13 cellular contexts compared by ENCODE assay signal in the genomic region with DNA sequence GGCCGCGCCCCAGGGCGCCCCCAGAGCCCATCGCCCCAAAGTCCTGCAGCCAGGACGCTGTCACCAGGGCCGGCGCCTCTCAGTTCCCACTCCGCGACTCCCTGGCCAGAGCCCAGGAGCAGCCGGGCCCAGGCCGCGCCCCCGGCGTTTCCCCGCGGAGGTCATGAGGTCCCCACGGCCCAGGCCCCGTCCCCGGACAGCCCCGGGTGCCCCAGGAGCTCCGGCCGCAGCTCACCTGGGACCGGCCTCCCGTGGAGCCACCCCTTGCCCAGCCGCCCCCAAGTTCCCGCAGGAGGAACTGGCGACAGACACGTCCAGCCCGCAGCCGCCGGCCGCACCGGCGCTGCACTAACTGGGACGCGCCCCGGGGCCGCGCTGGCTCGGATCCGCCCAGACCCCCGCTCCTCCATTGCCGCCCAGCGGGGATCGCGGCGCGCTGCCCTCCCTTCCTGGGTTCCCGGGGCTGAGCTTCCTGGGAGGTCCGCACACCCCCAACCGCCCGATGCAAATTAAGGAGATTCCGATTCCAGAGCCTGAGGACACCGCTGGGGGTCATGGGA. TPM values are rescaled to one million over a fixed set of nuclear protein-coding genes. Genes with fewer than 3 reads are reported as not detected.
A peak's percentile ranks its signal among the peaks of the same experiment; 100 is the strongest.
DNase-seq lines count a peak whose midpoint lies in the region; ATAC-seq, FAIRE-seq and TF ChIP-seq lines count a peak whose summit lies in the region.
"Had no signal": no experiment of that assay in that cellular context is flagged by ENCODE, and none has a peak within 500 bp of the region (broad histone marks: within the 10 kb centered on the region; RNA-seq: fewer than 3 reads in every experiment).

No MANE protein-coding gene starts in this region.

- POLR2A ChIA-PET in endothelial cell of umbilical vein (lab: Charles Lee): no interaction called here

- H3K27ac ChIP-seq in endothelial cell of umbilical vein (ENCODE audit: insufficient read depth, low read depth, low read length) (no peak overlapping the region), stomach (peak overlapping the region in 2 of 5 donors; percentile 3 to 9)
- H3K27ac ChIP-seq: 22Rv1 had no signal

- H3K4me1 ChIP-seq in endothelial cell of umbilical vein (ENCODE audit: control insufficient read depth, extremely low read depth, insufficient read depth, low read length) (no peaks in the 10 kb centered on the region), stomach (peaks cover 6 to 11% (median 7%) of the 10 kb centered on the region in 4 donors)

- no peaks in the 10 kb centered on the region for H3K79me2 ChIP-seq in endothelial cell of umbilical vein (ENCODE audit: control insufficient read depth, insufficient read depth, low read length)

- no peak overlapping the region for H3K27ac Mint-ChIP-seq in mesothelial cell of epicardium
- no peak overlapping the region for H3K27ac Mint-ChIP-seq in effector memory CD8-positive, alpha-beta T cell

- H4K20me1 ChIP-seq in endothelial cell of umbilical vein (replicated peaks; ENCODE audit: control insufficient read depth, extremely low read depth, insufficient read depth, low read length): no peaks in the 10 kb centered on the region

- WGBS in stomach, 5 donors: 3 to 18% (median 10%) methylated on average over 23 to 54 of the region's 54 CpGs

- intact Hi-C loops in endothelial cell of umbilical vein (cut with micrococcal nuclease) (no loop called here), stomach (cut with DNase I; ENCODE audit: low total_unique reads) (no loop called here)

- ATAC-seq in effector memory CD8-positive, alpha-beta T cell (replicated peaks): no peak

- H3K9me3 ChIP-seq in endothelial cell of umbilical vein (replicated peaks; ENCODE audit: control insufficient read depth, insufficient read depth, low read length): no peaks in the 10 kb centered on the region
- peaks cover 0 to 12% (median 7%) of the 10 kb centered on the region in 4 donors for H3K9me3 ChIP-seq in stomach

- H3K27me3 Mint-ChIP-seq in mesothelial cell of epicardium (ENCODE audit: low read depth): peaks cover 15% of the 10 kb centered on the region
- H3K27me3 Mint-ChIP-seq in effector memory CD8-positive, alpha-beta T cell: peaks cover 55 to 83% of the 10 kb centered on the region in 2 donors

- no peak overlapping the region for H2AFZ ChIP-seq in endothelial cell of umbilical vein (ENCODE audit: low read depth, low read length)

- no peaks in the 10 kb centered on the region for H3K9me1 ChIP-seq in endothelial cell of umbilical vein (replicated peaks; ENCODE audit: control insufficient read depth, extremely low read depth, insufficient read depth, low read length)

- H3K36me3 Mint-ChIP-seq in mesothelial cell of epicardium: no peaks in the 10 kb centered on the region
- no peaks in the 10 kb centered on the region for H3K36me3 Mint-ChIP-seq in effector memory CD8-positive, alpha-beta T cell (ENCODE audit: insufficient read depth)

- TF ChIP-seq CTCF in endothelial cell of umbilical vein (IDR thresholded peaks at IDR 0.05; ENCODE audit: extremely low read depth in 1 of 2, insufficient read depth in 1 of 2, low read depth in 1 of 2, low read length in 2 of 2): no peak
- TF ChIP-seq CTCF in mesothelial cell of epicardium (IDR thresholded peaks at IDR 0.05; ENCODE audit: unreplicated experiment): no peak
- TF ChIP-seq CTCF in stomach (IDR thresholded peaks at IDR 0.05): no peak

- H3K27me3 ChIP-seq in endothelial cell of umbilical vein (ENCODE audit: control insufficient read depth in 2 of 2, insufficient read depth in 2 of 2, low read length in 2 of 2) (peaks cover 10 to 15% of the 10 kb centered on the region in 2 experiments), stomach (peaks cover 0 to 61% (median 14%) of the 10 kb centered on the region in 3 donors)

- dilution Hi-C loops in endothelial cell of umbilical vein (cut with MboI; ENCODE audit: extremely low pct_ligation_motif_present, low sequenced_read_pairs): no loop called here

- H3K4me1 Mint-ChIP-seq in mesothelial cell of epicardium: no peaks in the 10 kb centered on the region
- peaks cover 0 to 2% of the 10 kb centered on the region in 2 donors for H3K4me1 Mint-ChIP-seq in effector memory CD8-positive, alpha-beta T cell (ENCODE audit: low read depth in 2 of 2)

- no peak overlapping the region for H3K9ac ChIP-seq in endothelial cell of umbilical vein (replicated peaks; ENCODE audit: extremely low read depth, insufficient read depth, low read length)

- no peak for TF ChIP-seq POLR2A in endothelial cell of umbilical vein (IDR thresholded peaks at IDR 0.05; ENCODE audit: low read depth, low read length)
- no peak for TF ChIP-seq POLR2A in stomach (IDR thresholded peaks at IDR 0.05)

- no peak for FAIRE-seq in endothelial cell of umbilical vein (lab: Jason Lieb, UNC)

- TF ChIP-seq EP300 in stomach (IDR thresholded peaks at IDR 0.05): no peak

- H3K36me3 ChIP-seq in endothelial cell of umbilical vein (ENCODE audit: control insufficient read depth in 2 of 2, extremely low read depth in 1 of 2, insufficient read depth in 2 of 2, low read length in 2 of 2) (no peaks in the 10 kb centered on the region), stomach (no peaks in the 10 kb centered on the region)

- peaks cover 32% of the 10 kb centered on the region for H3K9me3 Mint-ChIP-seq in mesothelial cell of epicardium
- peaks cover 0 to 3% of the 10 kb centered on the region in 2 donors for H3K9me3 Mint-ChIP-seq in effector memory CD8-positive, alpha-beta T cell

- no TSS peak for BruUV-seq in endothelial cell of umbilical vein (replicated peaks; lab: Mats Ljungman, UMichigan)

- H3K4me3 ChIP-seq in endothelial cell of umbilical vein (replicated peaks in 1 of 3; ENCODE audit: insufficient read depth in 1 of 3, low read depth in 1 of 3, low read length in 3 of 3) (no peak overlapping the region), stomach (peak overlapping the region; percentile 33 to 51 (median 38))

- CTCF ChIA-PET in endothelial cell of umbilical vein (lab: Charles Lee): no interaction called here

- peak overlapping the region; percentile 58 for H3K4me3 Mint-ChIP-seq in mesothelial cell of epicardium
- peak overlapping the region in 1 of 2 donors; percentile 53 for H3K4me3 Mint-ChIP-seq in effector memory CD8-positive, alpha-beta T cell

- DNase-seq in DMS 273 (lab: John Stamatoyannopoulos, UW; ENCODE audit: unreplicated experiment): peak; percentile 67
- no peak for DNase-seq in DMS 273 treated with DMSO at 0.1 percent for 48 hours (lab: John Stamatoyannopoulos, UW)
- DNase-seq in endothelial cell of umbilical vein (ENCODE audit: low read depth, low spot score): no peak
- DNase-seq in mesothelial cell of epicardium (ENCODE audit: low spot score in 2 of 2, unreplicated experiment in 2 of 2): no peak
- no peak for DNase-seq in stomach
- DNase-seq in cerebellar cortex (ENCODE audit: low spot score): no peak
- no peak for DNase-seq in effector memory CD8-positive, alpha-beta T cell
- DNase-seq in dedifferentiated amniotic fluid mesenchymal stem cell (ENCODE audit: extremely low spot score): no peak
- DNase-seq: effector CD4-positive, alpha-beta T cell; NCI-H1105 had no signal

- H3K4me2 ChIP-seq in endothelial cell of umbilical vein (ENCODE audit: insufficient read depth, low read length): no peak overlapping the region

TF ChIP-seq in endothelial cell of umbilical vein, 7 proteins besides CTCF, POLR2A, EP300 and RAD21 (continues in another document):
- TF ChIP-seq MYC (IDR thresholded peaks at IDR 0.05; ENCODE audit: low read depth, low read length): no peak
- TF ChIP-seq EZH2 (IDR thresholded peaks at IDR 0.05; ENCODE audit: borderline replicate concordance, low read depth, low read length, severe bottlenecking): peak; percentile 45
- no peak for TF ChIP-seq POLR2AphosphoS5 (IDR thresholded peaks at IDR 0.05; ENCODE audit: insufficient read depth, low read depth, low read length)

RNA-seq across cellular contexts. Expression of a gene that starts 9.7 kb away (rescaled TPM):
- total RNA-seq in endothelial cell of umbilical vein (not detected in 2 replicates), mesothelial cell of epicardium (not detected in 3 replicates), stomach (1 to 10 TPM in 1 of 5 donors, not detected in 4; 4.8 TPM)
- polyA plus RNA-seq in endothelial cell of umbilical vein (not detected in 2 replicates), stomach (not detected)
- polyA plus RNA-seq in endothelial cell of umbilical vein (2011; cell fraction: cytosol; rRNA removed): not detected in 2 replicates
- polyA plus RNA-seq in endothelial cell of umbilical vein (2011; cell fraction: nucleus; rRNA removed): not detected in 2 replicates
- polyA plus RNA-seq in endothelial cell of umbilical vein (2012): not detected in 2 replicates
- not detected in 2 replicates for polyA minus RNA-seq in endothelial cell of umbilical vein
- not detected for polyA minus RNA-seq in endothelial cell of umbilical vein (2011; cell fraction: cytosol; rRNA and poly(A)+ RNA removed)
- polyA minus RNA-seq in endothelial cell of umbilical vein (2011; cell fraction: nucleus; rRNA and poly(A)+ RNA removed): not detected in 2 replicates
- total RNA-seq: lung microvascular endothelial cell, RPMI7951 had no signal

RNA-seq across cellular contexts. Expression of a gene that starts 29.3 kb away (rescaled TPM):
- total RNA-seq in endothelial cell of umbilical vein: 36.4 and 36.8 TPM in 2 replicates
- 40.1 and 40.3 TPM in 2 replicates for polyA plus RNA-seq in endothelial cell of umbilical vein
- polyA plus RNA-seq in endothelial cell of umbilical vein (2011; cell fraction: cytosol; rRNA removed): 18.2 and 23.8 TPM in 2 replicates
- 93.9 and 115 TPM in 2 replicates for polyA plus RNA-seq in endothelial cell of umbilical vein (2011; cell fraction: nucleus; rRNA removed)
- 29.6 and 38.6 TPM in 2 replicates for polyA plus RNA-seq in endothelial cell of umbilical vein (2012)
- 39.5 and 62.9 TPM in 2 replicates for polyA minus RNA-seq in endothelial cell of umbilical vein
- 20.0 TPM for polyA minus RNA-seq in endothelial cell of umbilical vein (2011; cell fraction: cytosol; rRNA and poly(A)+ RNA removed)
- 30.4 and 36.4 TPM in 2 replicates for polyA minus RNA-seq in endothelial cell of umbilical vein (2011; cell fraction: nucleus; rRNA and poly(A)+ RNA removed)
- 78.1 to 88.9 TPM (median 86.2 TPM) in 3 replicates for total RNA-seq in mesothelial cell of epicardium
- 100 to 1,000 TPM in 1 of 5 donors, 10 to 100 TPM in 4; 27.4 to 171 (median 60.0) TPM for total RNA-seq in stomach
- 10 to 100 TPM; 21.4 to 47.5 (median 28.8) TPM for polyA plus RNA-seq in stomach

RNA-seq across cellular contexts. Expression of a gene that starts 54.5 kb away (rescaled TPM):
- total RNA-seq in endothelial cell of umbilical vein (not detected in 2 replicates), mesothelial cell of epicardium (0.36 to 0.53 TPM (median 0.36 TPM) in 3 replicates), stomach (not detected)
- polyA plus RNA-seq in endothelial cell of umbilical vein (0.03 TPM in 1 of 2 replicates, not detected in the other), stomach (1 to 10 TPM in 1 of 3 donors, under 1 TPM in 2; 0.62 to 1.8 (median 0.76) TPM)
- not detected in 2 replicates for polyA plus RNA-seq in endothelial cell of umbilical vein (2011; cell fraction: cytosol; rRNA removed)
- 0.04 TPM in 1 of 2 replicates, not detected in the other for polyA plus RNA-seq in endothelial cell of umbilical vein (2011; cell fraction: nucleus; rRNA removed)
- polyA plus RNA-seq in endothelial cell of umbilical vein (2012): 0.23 and 5.9 TPM in 2 replicates
- 0.27 TPM in 1 of 2 replicates, not detected in the other for polyA minus RNA-seq in endothelial cell of umbilical vein
- not detected for polyA minus RNA-seq in endothelial cell of umbilical vein (2011; cell fraction: cytosol; rRNA and poly(A)+ RNA removed)
- not detected in 2 replicates for polyA minus RNA-seq in endothelial cell of umbilical vein (2011; cell fraction: nucleus; rRNA and poly(A)+ RNA removed)
- total RNA-seq: lung microvascular endothelial cell, RPMI7951 had no signal

Comparison
In these comparisons a context has a peak if more than half of its experiments do, and no peak if none do; other contexts are left out.
1. H3K4me3 ChIP-seq: peak in stomach (4 of 4); none in endothelial cell of umbilical vein (0 of 3).